In genomic region chr14:89572566-89573398, GRCh38 we compare ENCODE assay signal across 21 cellular contexts.
DNase-seq lines count a peak whose midpoint lies in the region; ATAC-seq and TF ChIP-seq lines count a peak whose summit lies in the region.
"Had no signal": no experiment of that assay in that cellular context is flagged by ENCODE, and none has a peak within 500 bp of the region (broad histone marks: within the 10 kb centered on the region; RNA-seq: fewer than 3 reads in every experiment).

No MANE protein-coding gene starts in this region.

- no peaks in the 10 kb centered on the region for H3K27me3 ChIP-seq in CD4-positive, CD25-positive, alpha-beta regulatory T cell (ENCODE audit: control insufficient read depth, insufficient read depth, low read length)
- H3K27me3 ChIP-seq in neural cell (ENCODE audit: insufficient read depth, low read depth, low read length): no peaks in the 10 kb centered on the region
- no peaks in the 10 kb centered on the region for H3K27me3 ChIP-seq in CD8-positive, alpha-beta T cell (ENCODE audit: insufficient read depth, low read length)
- H3K27me3 ChIP-seq: colonic mucosa, neural progenitor cell, testis had no signal

- no peak for DNase-seq in CD4-positive, CD25-positive, alpha-beta regulatory T cell
- DNase-seq in NCI-H1105 (lab: John Stamatoyannopoulos, UW) (peak; percentile 13), cerebellum (ENCODE audit: low spot score) (peak; percentile 27), ACHN (no peak), NCI-H1436 (lab: John Stamatoyannopoulos, UW) (no peak)
- DNase-seq in CD8-positive, alpha-beta T cell: no peak
- DNase-seq: activated CD8-positive, alpha-beta T cell treated with anti-CD3 and anti-CD28 coated beads, Interleukin-2, amount 10 ng/mL, durations not matched to agents 7 days and 5 days; activated T-cell treated with anti-CD3 and anti-CD28 coated beads, Interleukin-2, amount 50 U/mL, for 4 hours; CD8-positive, alpha-beta memory T cell; colonic mucosa; DMS79; hippocampal formation; islet precursor cell; NCI-H1930; OCI-M1; testis had no signal

- ATAC-seq in CD4-positive, CD25-positive, alpha-beta regulatory T cell (ENCODE audit: low read depth in 2 of 2): no peak
- no peak for ATAC-seq in CD8-positive, alpha-beta T cell
- no peak for ATAC-seq in HG02885 (IDR thresholded peaks at IDR 0.05; ENCODE audit: poor library complexity, unreplicated experiment)
- ATAC-seq: activated CD8-positive, alpha-beta T cell treated with anti-CD3 and anti-CD28 coated beads, Interleukin-2, amount 10 ng/mL, durations not matched to agents 7 days and 5 days; activated naive CD4-positive, alpha-beta T cell treated with anti-CD3 and anti-CD28 coated beads, Interleukin-2, amount 50 U/mL, for 72 hours; activated T-cell treated with anti-CD3 and anti-CD28 coated beads, Interleukin-2, amount 50 U/mL, for 4 hours had no signal

- H3K36me3 ChIP-seq in CD4-positive, CD25-positive, alpha-beta regulatory T cell (ENCODE audit: control insufficient read depth, insufficient read depth, low read length): peaks cover 27% of the 10 kb centered on the region
- H3K36me3 ChIP-seq in neural cell (ENCODE audit: insufficient read depth, low read length): no peaks in the 10 kb centered on the region
- no peaks in the 10 kb centered on the region for H3K36me3 ChIP-seq in CD8-positive, alpha-beta T cell (ENCODE audit: insufficient read depth, low read length)
- H3K36me3 ChIP-seq: colonic mucosa, neural progenitor cell had no signal

- no peak overlapping the region for H3K9ac ChIP-seq in neural cell (ENCODE audit: low read length)
- H3K9ac ChIP-seq: neural progenitor cell had no signal

- H3K79me2 ChIP-seq in neural cell (replicated peaks; ENCODE audit: insufficient read depth, low read length): no peaks in the 10 kb centered on the region

- H3K27ac Mint-ChIP-seq in CD4-positive, CD25-positive, alpha-beta regulatory T cell: peak overlapping the region in 2 of 3 donors; percentile 43 to 64
- H3K27ac Mint-ChIP-seq in CD8-positive, alpha-beta T cell: no peak overlapping the region
- H3K27ac Mint-ChIP-seq: activated CD8-positive, alpha-beta T cell treated with anti-CD3 and anti-CD28 coated beads, Interleukin-2, amount 10 ng/mL, durations not matched to agents 7 days and 5 days; activated naive CD4-positive, alpha-beta T cell treated with anti-CD3 and anti-CD28 coated beads, Interleukin-2, amount 50 U/mL, for 72 hours; neural progenitor cell; T-helper 2 cell treated with Interferon-gamma antibody and Interleukin-4, amounts not matched to agents 5 μg/mL and 100 μg/mL, for 36 hours had no signal

- peaks cover 19 to 75% (median 52%) of the 10 kb centered on the region in 4 donors for H3K4me1 Mint-ChIP-seq in CD4-positive, CD25-positive, alpha-beta regulatory T cell
- H3K4me1 Mint-ChIP-seq in CD8-positive, alpha-beta T cell (ENCODE audit: low read depth): peaks cover 70% of the 10 kb centered on the region

- in situ Hi-C loops in ACHN (cut with HindIII; ENCODE audit: low pct_ligation_motif_present, low pct_unique_long_range_greater_than_20kb, low sequenced_read_pairs): no loop called here

- CTCF ChIA-PET in CD8-positive, alpha-beta T cell (lab: Charles Lee): interaction anchor here (1.1 kb wide), 1 partner anchor 28 kb away, joined by 5 read pairs; no protein-coding TSS in a partner anchor

- H2AFZ ChIP-seq in neural cell (ENCODE audit: low read depth, low read length): no peak overlapping the region
- H2AFZ ChIP-seq: neural progenitor cell had no signal

- no peak overlapping the region for H3K4me3 ChIP-seq in CD4-positive, CD25-positive, alpha-beta regulatory T cell (ENCODE audit: low read depth, low read length)
- peak overlapping the region; percentile 4 for H3K4me3 ChIP-seq in neural cell (ENCODE audit: low read length)
- H3K4me3 ChIP-seq in CD8-positive, alpha-beta T cell (ENCODE audit: low read depth, low read length): no peak overlapping the region
- H3K4me3 ChIP-seq: colonic mucosa, neural progenitor cell, testis had no signal

- no peaks in the 10 kb centered on the region for H3K27me3 Mint-ChIP-seq in CD4-positive, CD25-positive, alpha-beta regulatory T cell
- H3K27me3 Mint-ChIP-seq in CD8-positive, alpha-beta T cell (ENCODE audit: low read depth): no peaks in the 10 kb centered on the region
- H3K27me3 Mint-ChIP-seq: CD8-positive, alpha-beta memory T cell had no signal

- no peaks in the 10 kb centered on the region for H3K4me1 ChIP-seq in CD4-positive, CD25-positive, alpha-beta regulatory T cell (ENCODE audit: control insufficient read depth, insufficient read depth, low read length, poor library complexity, severe bottlenecking)
- H3K4me1 ChIP-seq in CD8-positive, alpha-beta T cell (ENCODE audit: insufficient read depth, low read length): peaks cover 4% of the 10 kb centered on the region
- H3K4me1 ChIP-seq: colonic mucosa, testis had no signal

- H3K9me2 ChIP-seq in neural cell (ENCODE audit: insufficient read depth, low read length): no peaks in the 10 kb centered on the region

- no peak for TF ChIP-seq EP300 in neural cell (conservative IDR thresholded peaks at IDR 0.05; ENCODE audit: poor library complexity, severe bottlenecking)

- no peaks in the 10 kb centered on the region for H4K20me1 ChIP-seq in neural cell (ENCODE audit: insufficient read depth)

- no peak for TF ChIP-seq RAD21 in neural cell (conservative IDR thresholded peaks at IDR 0.05)

- no peaks in the 10 kb centered on the region for H3K9me3 Mint-ChIP-seq in CD4-positive, CD25-positive, alpha-beta regulatory T cell
- H3K9me3 Mint-ChIP-seq in CD8-positive, alpha-beta T cell: no peaks in the 10 kb centered on the region
- H3K9me3 Mint-ChIP-seq: activated naive CD4-positive, alpha-beta T cell treated with anti-CD3 and anti-CD28 coated beads, Interleukin-2, amount 50 U/mL, for 72 hours; activated T-cell treated with anti-CD3 and anti-CD28 coated beads, Interleukin-2, amount 50 U/mL, for 4 hours; CD8-positive, alpha-beta memory T cell; neural progenitor cell; T-helper 2 cell treated with Interferon-gamma antibody and Interleukin-4, amounts not matched to agents 5 μg/mL and 100 μg/mL, for 36 hours had no signal

- H3K4me3 Mint-ChIP-seq in CD4-positive, CD25-positive, alpha-beta regulatory T cell: peak overlapping the region in 1 of 4 donors; percentile 41
- no peak overlapping the region for H3K4me3 Mint-ChIP-seq in CD8-positive, alpha-beta T cell
- H3K4me3 Mint-ChIP-seq: activated CD8-positive, alpha-beta T cell treated with anti-CD3 and anti-CD28 coated beads, Interleukin-2, amount 10 ng/mL, durations not matched to agents 7 days and 5 days; activated T-cell treated with anti-CD3 and anti-CD28 coated beads, Interleukin-2, amount 50 U/mL, for 4 hours; CD8-positive, alpha-beta memory T cell; neural progenitor cell; T-helper 2 cell treated with Interferon-gamma antibody and Interleukin-4, amounts not matched to agents 5 μg/mL and 100 μg/mL, for 36 hours had no signal

- H3K9me3 ChIP-seq in CD4-positive, CD25-positive, alpha-beta regulatory T cell (ENCODE audit: control insufficient read depth in 2 of 2, low read length in 2 of 2): no peaks in the 10 kb centered on the region
- no peaks in the 10 kb centered on the region for H3K9me3 ChIP-seq in neural cell (ENCODE audit: low read length)
- H3K9me3 ChIP-seq in CD8-positive, alpha-beta T cell (ENCODE audit: low read length): no peaks in the 10 kb centered on the region
- H3K9me3 ChIP-seq: colonic mucosa, testis had no signal

- no peak for TF ChIP-seq CTCF in neural cell (IDR thresholded peaks at IDR 0.05; ENCODE audit: poor library complexity, severe bottlenecking)
- no peak for TF ChIP-seq CTCF in CD8-positive, alpha-beta T cell (IDR thresholded peaks at IDR 0.05)

- no peak overlapping the region for H3K27ac ChIP-seq in CD4-positive, CD25-positive, alpha-beta regulatory T cell (ENCODE audit: insufficient read depth, low read length, poor library complexity, severe bottlenecking)
- H3K27ac ChIP-seq in neural cell (ENCODE audit: low read length): no peak overlapping the region
- H3K27ac ChIP-seq in CD8-positive, alpha-beta T cell (ENCODE audit: low read depth, low read length): no peak overlapping the region
- H3K27ac ChIP-seq: colonic mucosa, neural progenitor cell, testis had no signal

- H3K36me3 Mint-ChIP-seq in CD4-positive, CD25-positive, alpha-beta regulatory T cell: peaks cover 27% of the 10 kb centered on the region
- H3K36me3 Mint-ChIP-seq in CD8-positive, alpha-beta T cell: peaks cover 51% of the 10 kb centered on the region
- H3K36me3 Mint-ChIP-seq: neural progenitor cell had no signal

- intact Hi-C loops in CD8-positive, alpha-beta T cell (cut with DNase I, micrococcal nuclease): no loop called here

- H3F3A ChIP-seq in neural cell (ENCODE audit: insufficient read depth, low read length, poor library complexity, severe bottlenecking): no peaks in the 10 kb centered on the region

- H3K4me2 ChIP-seq in neural cell (ENCODE audit: low read length): no peak overlapping the region
- H3K4me2 ChIP-seq: neural progenitor cell had no signal

- POLR2A ChIA-PET in CD8-positive, alpha-beta T cell (lab: Charles Lee): no interaction called here

TF ChIP-seq in neural cell, 6 proteins besides CTCF, POLR2A, EP300 and RAD21 (continues in another document):
- TF ChIP-seq MXI1 (conservative IDR thresholded peaks at IDR 0.05; ENCODE audit: poor library complexity, severe bottlenecking) (no peak), EZH2 (IDR thresholded peaks at IDR 0.05; ENCODE audit: borderline replicate concordance, insufficient read depth, low read length, poor library complexity, severe bottlenecking) (no peak), TAF1 (IDR thresholded peaks at IDR 0.05; ENCODE audit: low read depth) (no peak), POLR2AphosphoS5 (IDR thresholded peaks at IDR 0.05) (no peak)

Comparison
In these comparisons a context has a peak if more than half of its experiments do, and no peak if none do; other contexts are left out.
1. DNase-seq: peak in NCI-H1105 (single experiment) and cerebellum (single experiment); none in CD4-positive, CD25-positive, alpha-beta regulatory T cell (0 of 3), ACHN (single experiment), CD8-positive, alpha-beta T cell (0 of 7) and NCI-H1436 (single experiment).